1 cellular context compared by ENCODE assay signal in the genomic region with DNA sequence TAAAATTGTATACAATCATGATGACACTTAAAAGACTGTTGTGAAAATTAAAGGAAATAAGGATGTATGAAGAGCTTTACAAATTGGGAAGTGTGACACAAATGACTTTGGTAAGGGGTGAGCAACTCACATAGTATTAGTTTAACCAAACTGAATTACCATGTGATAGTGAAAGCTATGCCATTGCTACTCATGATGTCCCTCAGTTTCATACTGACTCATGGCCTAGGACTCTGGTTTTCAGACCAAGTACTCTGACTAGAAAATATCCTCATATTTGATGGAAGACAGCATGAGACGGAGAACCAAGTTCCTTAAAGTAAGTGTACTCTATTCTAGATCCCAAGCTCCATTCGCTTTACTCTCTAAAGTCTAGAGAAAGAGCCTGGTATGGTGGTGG.
TF ChIP-seq lines count a peak whose summit lies in the region.

No MANE protein-coding gene starts in this region.

TF ChIP-seq in WTC11, 78 proteins besides CTCF, POLR2A, EP300 and RAD21 (continued from another document):
- TF ChIP-seq, protein P1, sequence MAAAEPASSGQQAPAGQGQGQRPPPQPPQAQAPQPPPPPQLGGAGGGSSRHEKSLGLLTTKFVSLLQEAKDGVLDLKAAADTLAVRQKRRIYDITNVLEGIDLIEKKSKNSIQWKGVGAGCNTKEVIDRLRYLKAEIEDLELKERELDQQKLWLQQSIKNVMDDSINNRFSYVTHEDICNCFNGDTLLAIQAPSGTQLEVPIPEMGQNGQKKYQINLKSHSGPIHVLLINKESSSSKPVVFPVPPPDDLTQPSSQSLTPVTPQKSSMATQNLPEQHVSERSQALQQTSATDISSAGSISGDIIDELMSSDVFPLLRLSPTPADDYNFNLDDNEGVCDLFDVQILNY (CRISPR knock-in tag; IDR thresholded peaks at IDR 0.05), result no peak
- no peak for TF ChIP-seq ESRRA (CRISPR knock-in tag; IDR thresholded peaks at IDR 0.05; ENCODE audit: borderline replicate concordance)
- TF ChIP-seq, protein P2, sequence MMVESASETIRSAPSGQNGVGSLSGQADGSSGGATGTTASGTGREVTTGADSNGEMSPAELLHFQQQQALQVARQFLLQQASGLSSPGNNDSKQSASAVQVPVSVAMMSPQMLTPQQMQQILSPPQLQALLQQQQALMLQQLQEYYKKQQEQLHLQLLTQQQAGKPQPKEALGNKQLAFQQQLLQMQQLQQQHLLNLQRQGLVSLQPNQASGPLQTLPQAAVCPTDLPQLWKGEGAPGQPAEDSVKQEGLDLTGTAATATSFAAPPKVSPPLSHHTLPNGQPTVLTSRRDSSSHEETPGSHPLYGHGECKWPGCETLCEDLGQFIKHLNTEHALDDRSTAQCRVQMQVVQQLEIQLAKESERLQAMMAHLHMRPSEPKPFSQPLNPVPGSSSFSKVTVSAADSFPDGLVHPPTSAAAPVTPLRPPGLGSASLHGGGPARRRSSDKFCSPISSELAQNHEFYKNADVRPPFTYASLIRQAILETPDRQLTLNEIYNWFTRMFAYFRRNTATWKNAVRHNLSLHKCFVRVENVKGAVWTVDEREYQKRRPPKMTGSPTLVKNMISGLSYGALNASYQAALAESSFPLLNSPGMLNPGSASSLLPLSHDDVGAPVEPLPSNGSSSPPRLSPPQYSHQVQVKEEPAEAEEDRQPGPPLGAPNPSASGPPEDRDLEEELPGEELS (CRISPR knock-in tag; IDR thresholded peaks at IDR 0.05), result no peak
- TF ChIP-seq, protein P3, sequence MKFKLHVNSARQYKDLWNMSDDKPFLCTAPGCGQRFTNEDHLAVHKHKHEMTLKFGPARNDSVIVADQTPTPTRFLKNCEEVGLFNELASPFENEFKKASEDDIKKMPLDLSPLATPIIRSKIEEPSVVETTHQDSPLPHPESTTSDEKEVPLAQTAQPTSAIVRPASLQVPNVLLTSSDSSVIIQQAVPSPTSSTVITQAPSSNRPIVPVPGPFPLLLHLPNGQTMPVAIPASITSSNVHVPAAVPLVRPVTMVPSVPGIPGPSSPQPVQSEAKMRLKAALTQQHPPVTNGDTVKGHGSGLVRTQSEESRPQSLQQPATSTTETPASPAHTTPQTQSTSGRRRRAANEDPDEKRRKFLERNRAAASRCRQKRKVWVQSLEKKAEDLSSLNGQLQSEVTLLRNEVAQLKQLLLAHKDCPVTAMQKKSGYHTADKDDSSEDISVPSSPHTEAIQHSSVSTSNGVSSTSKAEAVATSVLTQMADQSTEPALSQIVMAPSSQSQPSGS (CRISPR knock-in tag; IDR thresholded peaks at IDR 0.05; ENCODE audit: borderline replicate concordance, low read depth), result no peak
- TF ChIP-seq ZNF396 (CRISPR knock-in tag; IDR thresholded peaks at IDR 0.05; ENCODE audit: borderline replicate concordance), result no peak
